Comparison of ENCODE assay signal across 16 cellular contexts in the genomic region with DNA sequence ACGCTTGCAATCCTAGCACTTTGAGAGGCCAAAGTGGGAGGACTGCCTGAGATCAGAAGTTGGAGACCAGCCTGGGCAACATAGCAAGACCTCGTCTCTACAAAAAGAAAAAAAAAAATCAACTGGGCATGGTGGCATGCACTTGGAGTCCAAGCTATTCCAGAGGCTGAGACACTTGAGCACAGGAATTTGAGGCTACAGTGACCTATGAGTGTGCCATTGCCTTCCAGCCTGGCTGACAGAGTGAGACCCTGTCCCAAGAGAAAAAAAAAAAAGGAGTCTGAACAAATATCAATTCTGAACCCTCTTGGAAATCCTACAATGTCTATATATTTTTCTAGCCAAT.
"Had no signal": no experiment of that assay in that cellular context is flagged by ENCODE, and none has a peak within 500 bp of the region (broad histone marks: within the 10 kb centered on the region; RNA-seq: fewer than 3 reads in every experiment).

No MANE protein-coding gene starts in this region.

- H3K4me3 ChIP-seq: skin epidermis, stomach had no signal

- H3K4me3 Mint-ChIP-seq: activated CD4-positive, alpha-beta memory T cell treated with anti-CD3 and anti-CD28 coated beads for 36 hours; activated CD4-positive, alpha-beta T cell treated with anti-CD3 and anti-CD28 coated beads for 36 hours; activated naive CD8-positive, alpha-beta T cell; activated T-helper 1 cell treated with anti-CD3 and anti-CD28 coated beads, Interleukin-12 subunit alpha, Interleukin-12 subunit beta, Interleukin-2, Interleukin-4 antibody, amounts not matched to agents 30 ng/mL and 10 ng/mL and 1 ng/mL, durations not matched to agents 14 hours and 24 hours and 36 hours; endodermal cell; memory B cell; naive thymus-derived CD8-positive, alpha-beta T cell; WTC11 had no signal

- H3K9me3 ChIP-seq: stomach had no signal

- DNase-seq: activated CD4-positive, alpha-beta memory T cell treated with anti-CD3 and anti-CD28 coated beads for 36 hours; activated CD4-positive, alpha-beta T cell treated with anti-CD3 and anti-CD28 coated beads for 36 hours; activated T-cell treated with anti-CD3 and anti-CD28 coated beads for 4 hours; central memory CD4-positive, alpha-beta T cell; endodermal cell; foreskin keratinocyte; glutamatergic neuron; naive thymus-derived CD8-positive, alpha-beta T cell; stomach had no signal

- H3K27me3 ChIP-seq: foreskin keratinocyte, stomach had no signal

- H3K36me3 Mint-ChIP-seq: activated CD4-positive, alpha-beta memory T cell treated with anti-CD3 and anti-CD28 coated beads for 36 hours; activated naive CD8-positive, alpha-beta T cell; memory B cell; naive thymus-derived CD8-positive, alpha-beta T cell; WTC11 had no signal

- H3K27me3 Mint-ChIP-seq: memory B cell had no signal

- H3K4me1 Mint-ChIP-seq: activated CD4-positive, alpha-beta T cell treated with anti-CD3 and anti-CD28 coated beads for 36 hours; memory B cell; naive thymus-derived CD8-positive, alpha-beta T cell; WTC11 had no signal

- H3K36me3 ChIP-seq: stomach had no signal

- H3K27ac Mint-ChIP-seq: activated CD4-positive, alpha-beta memory T cell treated with anti-CD3 and anti-CD28 coated beads for 36 hours; activated CD4-positive, alpha-beta T cell treated with anti-CD3 and anti-CD28 coated beads for 36 hours; activated naive CD8-positive, alpha-beta T cell; activated T-helper 1 cell treated with anti-CD3 and anti-CD28 coated beads, Interleukin-12 subunit alpha, Interleukin-12 subunit beta, Interleukin-2, Interleukin-4 antibody, amounts not matched to agents 30 ng/mL and 10 ng/mL and 1 ng/mL, durations not matched to agents 14 hours and 24 hours and 36 hours; endodermal cell; memory B cell; naive thymus-derived CD8-positive, alpha-beta T cell; WTC11 had no signal

- H3K27ac ChIP-seq: epithelial cell of prostate, foreskin keratinocyte, skin epidermis had no signal

- ATAC-seq: activated CD4-positive, alpha-beta T cell treated with anti-CD3 and anti-CD28 coated beads for 36 hours; foreskin keratinocyte; left lobe of liver; naive thymus-derived CD8-positive, alpha-beta T cell; WTC11 had no signal

- H3K9me3 Mint-ChIP-seq: activated CD4-positive, alpha-beta memory T cell treated with anti-CD3 and anti-CD28 coated beads for 36 hours; activated T-helper 1 cell treated with anti-CD3 and anti-CD28 coated beads, Interleukin-12 subunit alpha, Interleukin-12 subunit beta, Interleukin-2, Interleukin-4 antibody, amounts not matched to agents 30 ng/mL and 10 ng/mL and 1 ng/mL, durations not matched to agents 14 hours and 24 hours and 36 hours; endodermal cell; memory B cell; naive thymus-derived CD8-positive, alpha-beta T cell; WTC11 had no signal
